In the genomic region with DNA sequence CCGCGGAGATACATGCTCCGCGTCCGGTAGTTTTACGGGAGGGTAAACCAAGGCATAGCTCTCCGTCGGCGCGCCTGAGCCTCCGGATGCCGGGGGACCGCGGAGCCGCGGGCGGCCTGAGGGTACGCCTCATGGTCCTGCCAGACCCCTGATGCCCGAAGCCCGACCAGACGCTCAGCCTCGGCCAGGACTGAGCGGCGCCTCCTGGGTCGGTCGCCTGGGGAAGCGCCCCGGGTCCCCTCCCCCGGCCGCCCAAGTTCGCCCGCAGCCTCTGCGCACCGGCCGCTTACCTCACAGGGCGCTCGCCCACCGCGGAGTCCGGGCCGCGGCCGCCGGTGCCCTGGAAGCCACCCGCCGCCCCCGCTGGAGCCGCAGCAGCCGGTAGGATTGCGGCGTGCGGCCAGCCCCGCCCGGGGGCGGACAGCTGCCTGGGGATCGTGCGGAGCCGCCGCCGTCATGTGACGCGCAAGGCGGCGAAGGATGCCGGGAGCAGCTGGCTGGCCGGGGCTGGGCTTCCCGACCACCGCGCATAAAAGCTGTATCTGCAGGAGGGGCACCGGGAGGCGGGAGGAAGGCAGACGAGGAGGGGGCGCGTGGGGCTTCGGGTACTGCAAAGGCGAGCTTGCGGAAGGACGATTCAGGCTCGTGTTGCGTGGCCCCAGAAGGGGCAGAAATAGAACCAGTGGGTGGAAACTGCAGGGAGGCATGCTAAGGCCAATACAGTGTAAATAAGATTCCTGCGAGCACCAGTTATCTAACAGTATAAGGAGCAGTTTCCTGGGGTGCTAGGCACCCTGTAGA, we compare ENCODE assay signal across 8 cellular contexts. TPM values are rescaled to one million over a fixed set of nuclear protein-coding genes. Genes with fewer than 3 reads are reported as not detected.
DNase-seq lines count a peak whose midpoint lies in the region; FAIRE-seq and TF ChIP-seq lines count a peak whose summit lies in the region.

A gene with protein sequence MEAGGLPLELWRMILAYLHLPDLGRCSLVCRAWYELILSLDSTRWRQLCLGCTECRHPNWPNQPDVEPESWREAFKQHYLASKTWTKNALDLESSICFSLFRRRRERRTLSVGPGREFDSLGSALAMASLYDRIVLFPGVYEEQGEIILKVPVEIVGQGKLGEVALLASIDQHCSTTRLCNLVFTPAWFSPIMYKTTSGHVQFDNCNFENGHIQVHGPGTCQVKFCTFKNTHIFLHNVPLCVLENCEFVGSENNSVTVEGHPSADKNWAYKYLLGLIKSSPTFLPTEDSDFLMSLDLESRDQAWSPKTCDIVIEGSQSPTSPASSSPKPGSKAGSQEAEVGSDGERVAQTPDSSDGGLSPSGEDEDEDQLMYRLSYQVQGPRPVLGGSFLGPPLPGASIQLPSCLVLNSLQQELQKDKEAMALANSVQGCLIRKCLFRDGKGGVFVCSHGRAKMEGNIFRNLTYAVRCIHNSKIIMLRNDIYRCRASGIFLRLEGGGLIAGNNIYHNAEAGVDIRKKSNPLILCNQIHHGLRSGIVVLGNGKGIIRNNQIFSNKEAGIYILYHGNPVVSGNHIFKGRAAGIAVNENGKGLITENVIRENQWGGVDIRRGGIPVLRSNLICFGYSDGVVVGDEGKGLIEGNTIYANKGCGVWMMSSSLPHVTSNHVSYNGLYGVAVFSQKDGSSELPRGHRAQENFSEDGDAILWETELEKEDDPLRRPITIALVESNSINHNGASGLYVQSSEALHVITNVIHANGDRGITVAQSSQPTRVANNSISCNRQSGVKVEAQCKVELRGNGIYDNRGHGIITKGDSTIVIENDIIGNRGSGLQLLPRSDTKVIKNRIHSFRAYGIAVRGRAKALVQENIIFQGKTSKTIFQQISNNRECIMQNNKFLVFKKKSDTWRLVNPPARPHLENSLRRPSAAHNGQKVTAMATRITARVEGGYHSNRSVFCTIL (minus strand): TSS at position 460 of the 801 bp plus-strand sequence. CDS start 34,612 bp downstream, outside the sequence.

- DNase-seq in GM12864 (ENCODE audit: low read depth): no peak
- peak; percentile 77 for DNase-seq in HEK293T (ENCODE audit: extremely low spot score)
- peak; percentile 71 for DNase-seq in NCI-H1105 treated with DMSO at 0.1 percent for 48 hours (lab: John Stamatoyannopoulos, UW)
- DNase-seq in WERI-Rb-1: peak; percentile 90
- DNase-seq in cerebellar cortex (ENCODE audit: low spot score): peak; percentile 52
- DNase-seq in islet precursor cell: peak; percentile 92
- peak; percentile 59 for DNase-seq in small intestine
- DNase-seq in SKM-1 treated with dmso at 0.1 percent for 144 hours (lab: John Stamatoyannopoulos, UW; ENCODE audit: unreplicated experiment): no peak

- POLR2A ChIA-PET in HEK293T (lab: Yijun Ruan, JAX): interaction anchor here (0.8 to 1.2 kb wide), 2 partner anchors 16 kb away, joined by 3 to 5 read pairs; partner anchors contain the start of gene TOMM5

- H3K27ac ChIP-seq in WERI-Rb-1 (peak within 1 kb of the TSS; percentile 97), small intestine (ENCODE audit: low read depth in 1 of 2, low read length in 1 of 2) (peak within 1 kb of the TSS in 1 of 2 donors; percentile 56)

- TF ChIP-seq CTCF in GM12864 (IDR thresholded peaks at IDR 0.05; ENCODE audit: low read depth, low read length, missing control alignments): no peak
- no peak for TF ChIP-seq CTCF in WERI-Rb-1 (IDR thresholded peaks at IDR 0.05; ENCODE audit: low read depth, low read length)

- FAIRE-seq in small intestine (lab: Jason Lieb, UNC): no peak

- CTCF ChIA-PET in HEK293T (lab: Yijun Ruan, JAX): no interaction called here

- H3K4me3 ChIP-seq in GM12864 (ENCODE audit: low read depth, low read length) (peak within 1 kb of the TSS; percentile 93), WERI-Rb-1 (ENCODE audit: low read depth, low read length) (peak within 1 kb of the TSS; percentile 97), small intestine (ENCODE audit: low read depth in 1 of 2, low read length in 2 of 2) (peak within 1 kb of the TSS; percentile 62 to 86)

- H3K9me3 ChIP-seq in WERI-Rb-1 (ENCODE audit: severe bottlenecking): no peaks in the 10 kb centered on the region
- no peaks in the 10 kb centered on the region for H3K9me3 ChIP-seq in small intestine (ENCODE audit: control insufficient read depth, low read depth)

- no peaks in the 10 kb centered on the region for H3K4me1 ChIP-seq in small intestine (ENCODE audit: control insufficient read depth in 2 of 2, insufficient read depth in 1 of 2, low read depth in 1 of 2, low read length in 1 of 2)

- H3K36me3 ChIP-seq in WERI-Rb-1 (peaks cover 43% of the 10 kb centered on the region), small intestine (ENCODE audit: control insufficient read depth in 2 of 2, insufficient read depth in 2 of 2, low read length in 2 of 2) (no peaks in the 10 kb centered on the region)

- 1% methylated on average over 65 to 81 of the region's 81 CpGs for WGBS in small intestine, 3 donors

- no peaks in the 10 kb centered on the region for H3K27me3 ChIP-seq in WERI-Rb-1 (ENCODE audit: insufficient read depth, low read depth, severe bottlenecking)
- no peaks in the 10 kb centered on the region for H3K27me3 ChIP-seq in small intestine (ENCODE audit: control insufficient read depth in 2 of 2, insufficient read depth in 2 of 2, low read length in 2 of 2)

TF ChIP-seq in HEK293T, 16 proteins besides CTCF, POLR2A, EP300 and RAD21:
- TF ChIP-seq FOXM1 (IDR thresholded peaks at IDR 0.05; ENCODE audit: borderline replicate concordance): peak; percentile 60; the same call in 1 of the 2 replicates
- no peak for TF ChIP-seq PKNOX1 (IDR thresholded peaks at IDR 0.05)
- TF ChIP-seq LEF1 (IDR thresholded peaks at IDR 0.05; ENCODE audit: borderline replicate concordance): peak; percentile 60; the same call in 1 of the 2 replicates
- 0 out of 2 replicates have a peak, but pooled peaks have one; percentile 54 for TF ChIP-seq ARNT (IDR thresholded peaks at IDR 0.05)
TF ChIP-seq in HEK293T: peak in this region for 3.

RNA-seq across cellular contexts. Expression of the gene that starts here (rescaled TPM):
- 1 to 10 TPM; 1.4 to 2.8 (median 2.0) TPM for polyA plus RNA-seq in small intestine

Comparison
In these comparisons a context has a peak if more than half of its experiments do, and no peak if none do; other contexts are left out.
1. DNase-seq: peak in HEK293T (single experiment), NCI-H1105 treated with DMSO at 0.1 percent for 48 hours (single experiment), WERI-Rb-1 (single experiment), cerebellar cortex (single experiment), islet precursor cell (single experiment) and small intestine (single experiment); none in GM12864 (single experiment) and SKM-1 treated with dmso at 0.1 percent for 144 hours (single experiment).
2. Peak in every context shown above with its lines, with median percentiles within 50 percentile points of each other: H3K4me3 ChIP-seq.